8 cellular contexts compared by ENCODE assay signal in the genomic region with DNA sequence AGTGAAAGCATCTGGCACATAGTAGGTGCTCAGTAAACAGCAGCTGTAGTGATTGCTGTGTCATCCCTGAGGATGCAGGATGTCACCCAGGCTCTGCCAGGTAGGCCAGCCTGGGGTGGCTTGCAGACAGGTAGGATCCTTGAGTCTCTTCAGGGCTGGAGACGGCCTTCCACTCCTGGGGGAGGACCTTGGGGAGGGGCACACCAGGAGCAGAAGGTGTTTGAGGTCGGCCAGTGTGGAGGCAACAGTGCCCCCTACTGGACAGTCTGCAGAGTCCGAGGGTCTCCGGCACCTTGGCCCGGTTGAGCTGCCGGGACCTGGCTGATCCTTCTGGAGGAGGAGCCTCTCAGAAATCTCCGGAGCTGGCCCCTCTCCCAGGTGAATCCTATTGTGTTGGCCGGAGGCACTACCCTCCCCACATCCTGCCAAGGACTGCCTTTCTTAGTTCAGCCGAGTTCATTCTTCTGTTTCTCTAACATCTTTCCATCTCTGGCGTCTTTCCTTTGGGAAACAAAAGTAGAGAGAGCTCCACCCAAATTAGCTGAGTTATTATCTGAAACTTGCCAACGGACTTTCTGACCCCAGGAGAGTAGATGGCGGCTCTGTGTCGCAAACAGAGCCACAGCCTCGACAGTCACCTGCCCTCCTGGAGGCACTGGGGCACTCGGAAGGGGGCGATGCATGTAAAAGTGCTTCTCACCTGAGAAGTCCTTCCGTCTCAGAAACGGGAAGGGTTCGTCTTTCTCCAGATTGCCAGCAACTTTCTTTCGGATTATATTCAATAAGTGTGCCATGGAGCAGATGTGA. TPM values are rescaled to one million over a fixed set of nuclear protein-coding genes. Genes with fewer than 3 reads are reported as not detected.
A peak's percentile ranks its signal among the peaks of the same experiment; 100 is the strongest.
DNase-seq lines count a peak whose midpoint lies in the region; ATAC-seq and TF ChIP-seq lines count a peak whose summit lies in the region.

No MANE protein-coding gene starts in this region.

- H2BK120ac ChIP-seq in mesendoderm (ENCODE audit: low read depth, low read length): no peak overlapping the region

- TF ChIP-seq POLR2A in transverse colon (IDR thresholded peaks at IDR 0.05): no peak

- H3K9ac ChIP-seq in SU-DHL-6 (ENCODE audit: low read length) (no peak overlapping the region), mesendoderm (ENCODE audit: low read length) (peak overlapping the region; percentile 6)

- no peaks in the 10 kb centered on the region for H3K79me1 ChIP-seq in mesendoderm (ENCODE audit: low read length)

- H2AFZ ChIP-seq in SU-DHL-6 (ENCODE audit: low read depth, low read length, severe bottlenecking): no peak overlapping the region

- H3K23ac ChIP-seq in mesendoderm (ENCODE audit: low read length): no peak overlapping the region

- intact Hi-C loops in transverse colon (cut with DNase I; ENCODE audit: low total_unique reads): loop anchor here (10.0 kb wide), 1 partner anchor 1077 kb away; no protein-coding TSS in a partner anchor

- no peak overlapping the region for H3K4ac ChIP-seq in mesendoderm (ENCODE audit: low read depth, low read length)

- no peak overlapping the region for H2AK5ac ChIP-seq in mesendoderm (ENCODE audit: low read length)

- TF ChIP-seq CTCF in BE2C (IDR thresholded peaks at IDR 0.05; ENCODE audit: low read depth, low read length): peak; percentile 58
- peak; percentile 62 for TF ChIP-seq CTCF in SU-DHL-6 (IDR thresholded peaks at IDR 0.05; ENCODE audit: insufficient read depth, low read length, poor library complexity, severe bottlenecking)
- TF ChIP-seq CTCF in transverse colon (IDR thresholded peaks at IDR 0.05): peak; percentile 67 to 78 (median 67)

- no peak overlapping the region for H2BK15ac ChIP-seq in mesendoderm (replicated peaks; ENCODE audit: low read depth)

- WGBS in mesendoderm (ENCODE audit: extremely low coverage, insufficient coverage, low lambda C conversion rate): no CpG with 5 or more reads among the region's 20 CpGs
- 5 to 33% methylated on average over 4 to 20 of the region's 20 CpGs for WGBS in transverse colon (ENCODE audit: low coverage in 1 of 2), 2 donors

- H3K27ac ChIP-seq in SU-DHL-6 (ENCODE audit: low read depth, low read length) (no peak overlapping the region), mesendoderm (ENCODE audit: low read depth, low read length) (no peak overlapping the region), transverse colon (no peak overlapping the region)

- H3K4me3 ChIP-seq in BE2C (ENCODE audit: low read depth, low read length) (no peak overlapping the region), SU-DHL-6 (ENCODE audit: insufficient read depth, low read length, poor library complexity, severe bottlenecking) (no peak overlapping the region), mesendoderm (ENCODE audit: low read length) (no peak overlapping the region), transverse colon (no peak overlapping the region)

- H3K4me1 ChIP-seq in BE2C (no peaks in the 10 kb centered on the region), mesendoderm (ENCODE audit: control insufficient read depth, low read depth, low read length) (no peaks in the 10 kb centered on the region), transverse colon (no peaks in the 10 kb centered on the region)

- H3K36me3 ChIP-seq in BE2C (no peaks in the 10 kb centered on the region), SU-DHL-6 (ENCODE audit: low read length) (no peaks in the 10 kb centered on the region), mesendoderm (ENCODE audit: control insufficient read depth, insufficient read depth, low read length) (no peaks in the 10 kb centered on the region), transverse colon (no peaks in the 10 kb centered on the region)

- H3K56ac ChIP-seq in mesendoderm (ENCODE audit: low read length): peak overlapping the region; percentile 11

- H3K18ac ChIP-seq in mesendoderm (ENCODE audit: low read length): no peak overlapping the region

- no peak overlapping the region for H4K5ac ChIP-seq in mesendoderm (ENCODE audit: low read length)

- no peak overlapping the region for H2BK5ac ChIP-seq in mesendoderm (ENCODE audit: low read length)

- H3K4me2 ChIP-seq in SU-DHL-6 (ENCODE audit: low read depth, low read length, poor library complexity, severe bottlenecking): no peak overlapping the region
- H3K4me2 ChIP-seq in mesendoderm (ENCODE audit: low read length): peak overlapping the region; percentile 54

- H4K20me1 ChIP-seq in SU-DHL-6 (ENCODE audit: low read depth, low read length): no peaks in the 10 kb centered on the region

- H3K9me2 ChIP-seq in SU-DHL-6 (replicated peaks; ENCODE audit: insufficient read depth, low read length): no peaks in the 10 kb centered on the region

- no peaks in the 10 kb centered on the region for H3K27me3 ChIP-seq in BE2C
- H3K27me3 ChIP-seq in SU-DHL-6 (ENCODE audit: low read length): no peaks in the 10 kb centered on the region
- H3K27me3 ChIP-seq in mesendoderm (ENCODE audit: insufficient read depth, low read length, poor library complexity): no peaks in the 10 kb centered on the region
- no peaks in the 10 kb centered on the region for H3K27me3 ChIP-seq in transverse colon

- no peak for TF ChIP-seq EP300 in transverse colon (IDR thresholded peaks at IDR 0.05; ENCODE audit: low read depth)

- H3K9me3 ChIP-seq in BE2C (no peaks in the 10 kb centered on the region), SU-DHL-6 (ENCODE audit: insufficient read depth, low read length) (no peaks in the 10 kb centered on the region), transverse colon (no peaks in the 10 kb centered on the region)

- H3K79me2 ChIP-seq in SU-DHL-6 (ENCODE audit: insufficient read depth, low read length): no peaks in the 10 kb centered on the region
- no peaks in the 10 kb centered on the region for H3K79me2 ChIP-seq in mesendoderm (ENCODE audit: control insufficient read depth, insufficient read depth, low read length)

- in situ Hi-C loops in transverse colon (cut with MboI; ENCODE audit: low pct_ligation_motif_present in 1 of 4, low pct_unique_long_range_greater_than_20kb in 1 of 4, low sequenced_read_pairs in 3 of 4): no loop called here

- no peaks in the 10 kb centered on the region for H3F3A ChIP-seq in SU-DHL-6 (ENCODE audit: insufficient read depth)

- H4K8ac ChIP-seq in mesendoderm (ENCODE audit: low read depth, low read length): no peak overlapping the region

- DNase-seq in BE2C (no peak), dermis microvascular lymphatic vessel endothelial cell (ENCODE audit: low read depth in 2 of 2) (peak; percentile 6 to 48), mesendoderm (peak; percentile 94), transverse colon (peak; percentile 75), NCI-H2227 (lab: John Stamatoyannopoulos, UW; ENCODE audit: unreplicated experiment) (no peak), putamen (ENCODE audit: low spot score) (no peak)

- peak; percentile 71 for ATAC-seq in GM21526 (IDR thresholded peaks at IDR 0.05; ENCODE audit: low FRiP score, unreplicated experiment)

RNA-seq across cellular contexts. Expression of gene CLMN, which starts 41.9 kb away (rescaled TPM):
- 3.2 TPM for polyA plus RNA-seq in BE2C (2012; ENCODE audit: insufficient read depth, insufficient read length, low read depth)
- total RNA-seq in dermis microvascular lymphatic vessel endothelial cell (0.26 and 0.63 TPM in 2 replicates), transverse colon (100 to 1,000 TPM in 1 of 4 donors, 10 to 100 TPM in 3; 71.1 to 118 (median 90.1) TPM)
- 3.1 TPM for polyA plus RNA-seq in mesendoderm (2013, experiment 1 of 2)
- 2.5 TPM for polyA plus RNA-seq in mesendoderm (2013, experiment 2 of 2)

Comparison
In these comparisons a context has a peak if more than half of its experiments do, and no peak if none do; other contexts are left out.
1. DNase-seq: peak in dermis microvascular lymphatic vessel endothelial cell (2 of 2), mesendoderm (single experiment) and transverse colon (single experiment); none in BE2C (single experiment), NCI-H2227 (single experiment) and putamen (single experiment).
2. RNA of gene CLMN, which starts 41.9 kb away (total RNA-seq): 71.1 to 118 TPM in transverse colon; 0.26 to 0.63 TPM in dermis microvascular lymphatic vessel endothelial cell; every median in the first group is over 10 times any median in the second.
3. Peak in every context shown above with its lines, with median percentiles within 50 percentile points of each other: CTCF ChIP-seq.